ENCODE assay signal across 11 cellular contexts in genomic region chr18:374735-375168, GRCh38.
DNase-seq lines count a peak whose midpoint lies in the region; ATAC-seq, FAIRE-seq and TF ChIP-seq lines count a peak whose summit lies in the region.
"Had no signal": no experiment of that assay in that cellular context is flagged by ENCODE, and none has a peak within 500 bp of the region (broad histone marks: within the 10 kb centered on the region; RNA-seq: fewer than 3 reads in every experiment).

No MANE protein-coding gene starts in this region.

- FAIRE-seq in GM12891 (lab: Jason Lieb, UNC): peak; percentile 92

- TF ChIP-seq POLR2A in GM12891 (IDR thresholded peaks at IDR 0.05; ENCODE audit: low read depth, low read length): no peak

- ATAC-seq in GM21367 (IDR thresholded peaks at IDR 0.05; ENCODE audit: unreplicated experiment) (peak; percentile 71), HG03196 (IDR thresholded peaks at IDR 0.05; ENCODE audit: unreplicated experiment) (peak; percentile 68), left cardiac atrium (peak; percentile 16 to 28)
- ATAC-seq: stimulated activated memory B cell treated with anti-CD40 and anti-IgM and Interleukin-4, amounts not matched to agents 10 μg/mL and 1 μg/mL and 100 μg/mL, for 72 hours had no signal

- intact Hi-C loops in left cardiac atrium (cut with DNase I): no loop called here

- DNase-seq in GM12891 (ENCODE audit: insufficient read length, low spot score): peak; percentile 21
- no peak for DNase-seq in left cardiac atrium
- no peak for DNase-seq in DMS53 treated with DMSO at 0.1 percent for 48 hours (lab: John Stamatoyannopoulos, UW; ENCODE audit: unreplicated experiment)
- DNase-seq in stimulated activated CD4-positive, alpha-beta T cell treated with anti-CD3 and anti-CD28 coated beads, Interleukin-15, amount 100 ng/mL, for 24 hours: no peak
- no peak for DNase-seq in mesenteric fat pad (ENCODE audit: low spot score)
- no peak for DNase-seq in middle frontal gyrus (ENCODE audit: extremely low spot score, low spot score)
- DNase-seq: activated naive CD4-positive, alpha-beta T cell treated with anti-CD3 and anti-CD28 coated beads for 36 hours; endodermal cell had no signal

TF ChIP-seq in GM12891, 5 proteins besides CTCF, POLR2A, EP300 and RAD21:
- no peak for TF ChIP-seq POLR2AphosphoS5 (IDR thresholded peaks at IDR 0.05; ENCODE audit: low read depth, low read length)
- TF ChIP-seq PAX5 (IDR thresholded peaks at IDR 0.05; ENCODE audit: insufficient read depth, low read length, severe bottlenecking): peak; percentile 26
- TF ChIP-seq POU2F2 (IDR thresholded peaks at IDR 0.05; ENCODE audit: low read depth, low read length): peak; percentile 46; the same call in 1 of the 2 replicates
TF ChIP-seq in GM12891: peak in this region for 2.
